In genomic region chr15:64686130-64686735, GRCh38 we compare ENCODE assay signal across 9 cellular contexts.
A peak's percentile ranks its signal among the peaks of the same experiment; 100 is the strongest.
DNase-seq lines count a peak whose midpoint lies in the region; ATAC-seq and TF ChIP-seq lines count a peak whose summit lies in the region.
"Had no signal": no experiment of that assay in that cellular context is flagged by ENCODE, and none has a peak within 500 bp of the region (broad histone marks: within the 10 kb centered on the region; RNA-seq: fewer than 3 reads in every experiment).

No MANE protein-coding gene starts in this region.

- intact Hi-C loops in upper lobe of right lung (cut with DNase I): loop anchor here (5.0 to 10.0 kb wide), 2 partner anchors 41 to 129 kb away; no protein-coding TSS in a partner anchor

- no peaks in the 10 kb centered on the region for H3K27me3 ChIP-seq in upper lobe of right lung

- no peaks in the 10 kb centered on the region for H3K9me3 ChIP-seq in upper lobe of right lung

- in situ Hi-C loops in astrocyte of the cerebellum (cut with HindIII; ENCODE audit: low sequenced_read_pairs): no loop called here

- no peak for DNase-seq in AG09309 (ENCODE audit: low read depth)
- peak; percentile 16 for DNase-seq in GDM1 (lab: John Stamatoyannopoulos, UW)
- peak; percentile 42 to 55 for DNase-seq in NCI-H2081 (lab: John Stamatoyannopoulos, UW)
- peak; percentile 51 for DNase-seq in astrocyte of the cerebellum (ENCODE audit: low read depth)
- peak; percentile 58 for DNase-seq in kidney glomerular epithelial cell (lab: John Stamatoyannopoulos, UW)
- no peak for DNase-seq in upper lobe of right lung
- DNase-seq in activated CD8-positive, alpha-beta memory T cell treated with anti-CD3 and anti-CD28 coated beads, Interleukin-2, amount 50 U/mL, for 4 hours: no peak
- no peak for DNase-seq in stimulated activated effector memory CD8-positive, alpha-beta T cell treated with anti-CD3 and anti-CD28 coated beads, Interleukin-12 subunit alpha, Interleukin-12 subunit beta, amount 100 ng/mL, for 72 hours (ENCODE audit: low spot score in 2 of 2)

- no peak overlapping the region for H3K4me3 ChIP-seq in AG09309 (ENCODE audit: control insufficient read depth, low read depth, low read length)
- no peak overlapping the region for H3K4me3 ChIP-seq in astrocyte of the cerebellum (ENCODE audit: low read depth, low read length)
- no peak overlapping the region for H3K4me3 ChIP-seq in upper lobe of right lung

- peaks cover 80% of the 10 kb centered on the region for H3K36me3 ChIP-seq in upper lobe of right lung

- TF ChIP-seq CTCF in AG09309 (IDR thresholded peaks at IDR 0.05; ENCODE audit: control insufficient read depth, insufficient read depth, low read depth, low read length, missing control alignments) (peak; percentile 60), astrocyte of the cerebellum (IDR thresholded peaks at IDR 0.05; ENCODE audit: low read depth, low read length, missing control alignments) (peak; percentile 72), upper lobe of right lung (IDR thresholded peaks at IDR 0.05) (peak; percentile 69)

- H3K4me1 Mint-ChIP-seq in stimulated activated effector memory CD8-positive, alpha-beta T cell treated with anti-CD3 and anti-CD28 coated beads, Interleukin-12 subunit alpha, Interleukin-12 subunit beta, amount 100 ng/mL, for 72 hours: no peaks in the 10 kb centered on the region

- H3K36me3 Mint-ChIP-seq in stimulated activated effector memory CD8-positive, alpha-beta T cell treated with anti-CD3 and anti-CD28 coated beads, Interleukin-12 subunit alpha, Interleukin-12 subunit beta, amount 100 ng/mL, for 72 hours: peaks cover 87% of the 10 kb centered on the region

- H3K27ac Mint-ChIP-seq in stimulated activated effector memory CD8-positive, alpha-beta T cell treated with anti-CD3 and anti-CD28 coated beads, Interleukin-12 subunit alpha, Interleukin-12 subunit beta, amount 100 ng/mL, for 72 hours: no peak overlapping the region

- no peaks in the 10 kb centered on the region for H3K9me3 Mint-ChIP-seq in stimulated activated effector memory CD8-positive, alpha-beta T cell treated with anti-CD3 and anti-CD28 coated beads, Interleukin-12 subunit alpha, Interleukin-12 subunit beta, amount 100 ng/mL, for 72 hours
- H3K9me3 Mint-ChIP-seq: IgD-negative memory B cell had no signal

- peak; percentile 46 for ATAC-seq in upper lobe of right lung
- ATAC-seq in stimulated activated effector memory CD8-positive, alpha-beta T cell treated with anti-CD3 and anti-CD28 coated beads, Interleukin-12 subunit alpha, Interleukin-12 subunit beta, amount 100 ng/mL, for 72 hours: no peak

- no peak overlapping the region for H3K27ac ChIP-seq in upper lobe of right lung

- peaks cover 2% of the 10 kb centered on the region for H3K4me1 ChIP-seq in upper lobe of right lung

- no peak overlapping the region for H3K4me3 Mint-ChIP-seq in stimulated activated effector memory CD8-positive, alpha-beta T cell treated with anti-CD3 and anti-CD28 coated beads, Interleukin-12 subunit alpha, Interleukin-12 subunit beta, amount 100 ng/mL, for 72 hours
- H3K4me3 Mint-ChIP-seq: IgD-negative memory B cell had no signal

Comparison
In these comparisons a context has a peak if more than half of its experiments do, and no peak if none do; other contexts are left out.
1. DNase-seq: peak in GDM1 (single experiment), NCI-H2081 (2 of 2), astrocyte of the cerebellum (single experiment) and kidney glomerular epithelial cell (single experiment); none in AG09309 (single experiment), upper lobe of right lung (single experiment), activated CD8-positive, alpha-beta memory T cell treated with anti-CD3 and anti-CD28 coated beads, Interleukin-2, amount 50 U/mL, for 4 hours (single experiment) and stimulated activated effector memory CD8-positive, alpha-beta T cell treated with anti-CD3 and anti-CD28 coated beads, Interleukin-12 subunit alpha, Interleukin-12 subunit beta, amount 100 ng/mL, for 72 hours (0 of 2).
2. Peak in every context shown above with its lines, with median percentiles within 50 percentile points of each other: CTCF ChIP-seq.